9 cellular contexts compared by ENCODE assay signal in genomic region chr1:84687703-84688460, GRCh38. TPM values are rescaled to one million over a fixed set of nuclear protein-coding genes. Genes with fewer than 3 reads are reported as not detected.
A peak's percentile ranks its signal among the peaks of the same experiment; 100 is the strongest.
DNase-seq lines count a peak whose midpoint lies in the region; ATAC-seq lines count a peak whose summit lies in the region.
"Had no signal": no experiment of that assay in that cellular context is flagged by ENCODE, and none has a peak within 500 bp of the region (broad histone marks: within the 10 kb centered on the region; RNA-seq: fewer than 3 reads in every experiment).

No MANE protein-coding gene starts in this region.

- DNase-seq in activated T-cell treated with anti-CD3 and anti-CD28 coated beads, Interleukin-2, amount 50 U/mL, for 72 hours: no peak
- DNase-seq in activated T-cell treated with anti-CD3 and anti-CD28 coated beads, Interleukin-2, amount 50 U/mL, for 1 hour: no peak
- DNase-seq in NCI-H82 (lab: John Stamatoyannopoulos, UW): peak; percentile 53
- DNase-seq in fibroblast of gingiva (ENCODE audit: low read depth): peak; percentile 19
- DNase-seq in stimulated activated effector memory CD8-positive, alpha-beta T cell treated with anti-CD3 and anti-CD28 coated beads, Interleukin-12 subunit alpha, Interleukin-12 subunit beta, amount 100 ng/mL, for 72 hours (ENCODE audit: low spot score in 2 of 2): no peak
- DNase-seq in SW 1271 (lab: John Stamatoyannopoulos, UW): no peak
- DNase-seq in NCI-H187 (lab: John Stamatoyannopoulos, UW): no peak
- DNase-seq: ovary had no signal

- H3K4me1 Mint-ChIP-seq in activated T-cell treated with anti-CD3 and anti-CD28 coated beads, Interleukin-2, amount 50 U/mL, for 72 hours (ENCODE audit: low read depth): peaks cover 60% of the 10 kb centered on the region
- peaks cover 48% of the 10 kb centered on the region for H3K4me1 Mint-ChIP-seq in stimulated activated effector memory CD8-positive, alpha-beta T cell treated with anti-CD3 and anti-CD28 coated beads, Interleukin-12 subunit alpha, Interleukin-12 subunit beta, amount 100 ng/mL, for 72 hours

- no peaks in the 10 kb centered on the region for H3K27me3 Mint-ChIP-seq in activated T-cell treated with anti-CD3 and anti-CD28 coated beads, Interleukin-2, amount 50 U/mL, for 72 hours (ENCODE audit: low read depth)

- peak overlapping the region; percentile 9 for H3K27ac Mint-ChIP-seq in activated T-cell treated with anti-CD3 and anti-CD28 coated beads, Interleukin-2, amount 50 U/mL, for 72 hours
- no peak overlapping the region for H3K27ac Mint-ChIP-seq in stimulated activated effector memory CD8-positive, alpha-beta T cell treated with anti-CD3 and anti-CD28 coated beads, Interleukin-12 subunit alpha, Interleukin-12 subunit beta, amount 100 ng/mL, for 72 hours

- peaks cover 0 to 6% of the 10 kb centered on the region in 2 donors for H3K36me3 Mint-ChIP-seq in activated T-cell treated with anti-CD3 and anti-CD28 coated beads, Interleukin-2, amount 50 U/mL, for 72 hours (ENCODE audit: insufficient read depth in 2 of 2)
- H3K36me3 Mint-ChIP-seq in stimulated activated effector memory CD8-positive, alpha-beta T cell treated with anti-CD3 and anti-CD28 coated beads, Interleukin-12 subunit alpha, Interleukin-12 subunit beta, amount 100 ng/mL, for 72 hours: peaks cover 7% of the 10 kb centered on the region

- peak overlapping the region; percentile 7 to 100 for H3K4me3 Mint-ChIP-seq in activated T-cell treated with anti-CD3 and anti-CD28 coated beads, Interleukin-2, amount 50 U/mL, for 72 hours
- peak overlapping the region; percentile 95 for H3K4me3 Mint-ChIP-seq in stimulated activated effector memory CD8-positive, alpha-beta T cell treated with anti-CD3 and anti-CD28 coated beads, Interleukin-12 subunit alpha, Interleukin-12 subunit beta, amount 100 ng/mL, for 72 hours

- H3K9me3 Mint-ChIP-seq in activated T-cell treated with anti-CD3 and anti-CD28 coated beads, Interleukin-2, amount 50 U/mL, for 72 hours: no peaks in the 10 kb centered on the region
- H3K9me3 Mint-ChIP-seq in stimulated activated effector memory CD8-positive, alpha-beta T cell treated with anti-CD3 and anti-CD28 coated beads, Interleukin-12 subunit alpha, Interleukin-12 subunit beta, amount 100 ng/mL, for 72 hours: no peaks in the 10 kb centered on the region

- ATAC-seq in activated T-cell treated with anti-CD3 and anti-CD28 coated beads, Interleukin-2, amount 50 U/mL, for 72 hours (replicated peaks in 1 of 2): no peak
- ATAC-seq in stimulated activated effector memory CD8-positive, alpha-beta T cell treated with anti-CD3 and anti-CD28 coated beads, Interleukin-12 subunit alpha, Interleukin-12 subunit beta, amount 100 ng/mL, for 72 hours: no peak
- no peak for ATAC-seq in HG03097 (IDR thresholded peaks at IDR 0.05; ENCODE audit: low FRiP score, unreplicated experiment)

RNA-seq across cellular contexts. Expression of gene SSX2IP, which starts 2.4 kb away (rescaled TPM):
- 10 to 100 TPM in 1 of 2 donors, 1 to 10 TPM in 1; 8.5 to 13.8 TPM for total RNA-seq in activated T-cell treated with anti-CD3 and anti-CD28 coated beads, Interleukin-2, amount 50 U/mL, for 72 hours

Comparison
In these comparisons a context has a peak if more than half of its experiments do, and no peak if none do; other contexts are left out.
1. DNase-seq: peak in NCI-H82 (single experiment) and fibroblast of gingiva (single experiment); none in activated T-cell treated with anti-CD3 and anti-CD28 coated beads, Interleukin-2, amount 50 U/mL, for 72 hours (0 of 2), activated T-cell treated with anti-CD3 and anti-CD28 coated beads, Interleukin-2, amount 50 U/mL, for 1 hour (single experiment), stimulated activated effector memory CD8-positive, alpha-beta T cell treated with anti-CD3 and anti-CD28 coated beads, Interleukin-12 subunit alpha, Interleukin-12 subunit beta, amount 100 ng/mL, for 72 hours (0 of 2), SW 1271 (0 of 2) and NCI-H187 (0 of 2).